Comparison of ENCODE assay signal across 9 cellular contexts in the genomic region with DNA sequence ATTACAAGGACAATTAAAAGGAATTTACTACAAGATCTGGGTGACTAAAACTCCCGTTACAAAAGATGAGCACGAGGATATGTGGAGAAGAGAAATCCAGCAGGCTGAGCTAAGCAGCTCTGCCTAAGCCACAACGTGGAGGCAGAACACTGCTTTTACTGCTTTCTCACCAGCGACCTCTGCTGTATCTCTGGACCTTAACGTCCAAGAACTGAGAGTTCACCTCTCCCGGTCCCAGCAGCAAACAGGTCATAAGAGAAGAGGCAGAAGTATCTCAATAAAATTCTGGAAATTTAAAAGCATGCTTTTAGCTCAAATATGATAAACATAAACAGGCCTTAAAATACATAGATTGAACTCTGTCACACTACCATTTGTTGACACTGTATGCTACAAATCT.
DNase-seq lines count a peak whose midpoint lies in the region; ATAC-seq and TF ChIP-seq lines count a peak whose summit lies in the region.
"Had no signal": no experiment of that assay in that cellular context is flagged by ENCODE, and none has a peak within 500 bp of the region (broad histone marks: within the 10 kb centered on the region; RNA-seq: fewer than 3 reads in every experiment).

No MANE protein-coding gene starts in this region.

- dilution Hi-C loops in mammary epithelial cell (cut with HindIII; ENCODE audit: low sequenced_read_pairs), result loop anchor here (5.0 kb wide), 1 partner anchor 92 kb away; no protein-coding TSS in a partner anchor

- H3K36me3 Mint-ChIP-seq in activated T-helper 2 cell treated with anti-CD3 and anti-CD28 coated beads, Interferon-gamma antibody, Interleukin-2, Interleukin-4, amounts not matched to agents 10 μg/mL and 5 μg/mL and 100 μg/mL, durations not matched to agents 14 hours and 24 hours and 36 hours (ENCODE audit: low read depth), result peaks cover 61% of the 10 kb centered on the region

- H3K27ac ChIP-seq in mammary epithelial cell (ENCODE audit: insufficient read depth, low read depth, low read length), result no peak overlapping the region
- H3K27ac ChIP-seq: neutrophil, SJSA1 had no signal

- DNase-seq in GM12865 (ENCODE audit: low read depth) (peak; percentile 58), mammary epithelial cell (peak; percentile 42), left lobe of liver (ENCODE audit: low spot score) (peak; percentile 56), CD1c-positive myeloid dendritic cell (ENCODE audit: extremely low spot score) (no peak)
- no peak for DNase-seq in activated T-helper 2 cell treated with anti-CD3 and anti-CD28 coated beads, Interferon-gamma antibody, Interleukin-2, Interleukin-4, amounts not matched to agents 10 μg/mL and 5 μg/mL and 100 μg/mL, durations not matched to agents 14 hours and 24 hours and 36 hours (ENCODE audit: low spot score)

- H3K4me1 Mint-ChIP-seq in activated T-helper 2 cell treated with anti-CD3 and anti-CD28 coated beads, Interferon-gamma antibody, Interleukin-2, Interleukin-4, amounts not matched to agents 10 μg/mL and 5 μg/mL and 100 μg/mL, durations not matched to agents 14 hours and 24 hours and 36 hours (ENCODE audit: low read depth), result peaks cover 18% of the 10 kb centered on the region

- H3K4me3 ChIP-seq in GM12865 (ENCODE audit: low read depth, low read length) (no peak overlapping the region), mammary epithelial cell (replicated peaks in 1 of 3; ENCODE audit: insufficient read depth in 1 of 3, low read depth in 2 of 3, low read length in 3 of 3) (no peak overlapping the region)
- H3K4me3 ChIP-seq: SJSA1 had no signal

- H2AFZ ChIP-seq in mammary epithelial cell (ENCODE audit: low read depth, low read length), result no peak overlapping the region

- H3K4me1 ChIP-seq in mammary epithelial cell (ENCODE audit: insufficient read depth, low read length), result no peaks in the 10 kb centered on the region
- H3K4me1 ChIP-seq: SJSA1 had no signal

- H3K4me3 Mint-ChIP-seq in activated T-helper 2 cell treated with anti-CD3 and anti-CD28 coated beads, Interferon-gamma antibody, Interleukin-2, Interleukin-4, amounts not matched to agents 10 μg/mL and 5 μg/mL and 100 μg/mL, durations not matched to agents 14 hours and 24 hours and 36 hours (ENCODE audit: low read depth), result no peak overlapping the region

- WGBS in mammary epithelial cell (ENCODE audit: low coverage, missing lambda C conversion rate), result 67% methylated on average over 6 of the region's 6 CpGs

- H3K9me3 ChIP-seq in mammary epithelial cell (replicated peaks; ENCODE audit: insufficient read depth, low read length), result no peaks in the 10 kb centered on the region
- H3K9me3 ChIP-seq: neutrophil, SJSA1 had no signal

- TF ChIP-seq CTCF in GM12865 (IDR thresholded peaks at IDR 0.05; ENCODE audit: insufficient read depth, low read depth, low read length, missing control alignments) (peak; percentile 33), mammary epithelial cell (conservative IDR thresholded peaks at IDR 0.05 in 1 of 2, IDR thresholded peaks at IDR 0.05 in 1 of 2; ENCODE audit: extremely low read depth in 1 of 2, insufficient read depth in 1 of 2, low read depth in 1 of 2, low read length in 2 of 2) (peak; percentile 11 to 52)

- no peaks in the 10 kb centered on the region for H3K27me3 Mint-ChIP-seq in activated T-helper 2 cell treated with anti-CD3 and anti-CD28 coated beads, Interferon-gamma antibody, Interleukin-2, Interleukin-4, amounts not matched to agents 10 μg/mL and 5 μg/mL and 100 μg/mL, durations not matched to agents 14 hours and 24 hours and 36 hours (ENCODE audit: low read depth)

- intact Hi-C loops in mammary epithelial cell (cut with micrococcal nuclease), result no loop called here
- intact Hi-C loops in activated T-helper 2 cell treated with anti-CD3 and anti-CD28 coated beads, Interferon-gamma antibody, Interleukin-2, Interleukin-4, amounts not matched to agents 10 μg/mL and 5 μg/mL and 100 μg/mL, durations not matched to agents 14 hours and 24 hours and 36 hours (cut with micrococcal nuclease), result loop anchor here (2.0 kb wide), 1 partner anchor 18 kb away; no protein-coding TSS in a partner anchor

- no peaks in the 10 kb centered on the region for H3K27me3 ChIP-seq in mammary epithelial cell (ENCODE audit: insufficient read depth, low read length)
- H3K27me3 ChIP-seq: neutrophil, SJSA1 had no signal

- peak; percentile 7; the same call in 1 of the 2 replicates for TF ChIP-seq RAD21 in Ishikawa (IDR thresholded peaks at IDR 0.05; ENCODE audit: low read depth)

- CTCF ChIA-PET in mammary epithelial cell (lab: Charles Lee; ENCODE audit: low non-redundant PET), result interaction anchor here (0.8 kb wide), 1 partner anchor 91 kb away, joined by 4 read pairs; no protein-coding TSS in a partner anchor

- no peak overlapping the region for H3K9ac ChIP-seq in mammary epithelial cell (ENCODE audit: insufficient read depth, low read length)

- no peaks in the 10 kb centered on the region for H3K9me3 Mint-ChIP-seq in activated T-helper 2 cell treated with anti-CD3 and anti-CD28 coated beads, Interferon-gamma antibody, Interleukin-2, Interleukin-4, amounts not matched to agents 10 μg/mL and 5 μg/mL and 100 μg/mL, durations not matched to agents 14 hours and 24 hours and 36 hours

- BruUV-seq in mammary epithelial cell (replicated peaks; lab: Mats Ljungman, UMichigan), result no TSS peak

- ATAC-seq in left lobe of liver (peak; percentile 84), GM19455 (IDR thresholded peaks at IDR 0.05; ENCODE audit: unreplicated experiment) (no peak)

- H3K36me3 ChIP-seq in mammary epithelial cell (ENCODE audit: insufficient read depth, low read length), result peaks cover 10% of the 10 kb centered on the region
- H3K36me3 ChIP-seq: neutrophil, SJSA1 had no signal

- H4K20me1 ChIP-seq in mammary epithelial cell (ENCODE audit: insufficient read depth, low read length), result no peaks in the 10 kb centered on the region

- H3K27ac Mint-ChIP-seq in activated T-helper 2 cell treated with anti-CD3 and anti-CD28 coated beads, Interferon-gamma antibody, Interleukin-2, Interleukin-4, amounts not matched to agents 10 μg/mL and 5 μg/mL and 100 μg/mL, durations not matched to agents 14 hours and 24 hours and 36 hours, result no peak overlapping the region

- no peak for TF ChIP-seq EP300 in Ishikawa (IDR thresholded peaks at IDR 0.05; ENCODE audit: borderline replicate concordance)

- H3K79me2 ChIP-seq in mammary epithelial cell (ENCODE audit: insufficient read depth, low read length), result no peaks in the 10 kb centered on the region

- in situ Hi-C loops in mammary epithelial cell (cut with MboI; ENCODE audit: low sequenced_read_pairs in 2 of 2), result no loop called here

- no peak overlapping the region for H3K4me2 ChIP-seq in mammary epithelial cell (ENCODE audit: insufficient read depth, low read depth, low read length)

TF ChIP-seq in Ishikawa, 13 proteins besides CTCF, POLR2A, EP300 and RAD21:
- no peak for TF ChIP-seq TAF1 (IDR thresholded peaks at IDR 0.05; ENCODE audit: low read depth)
TF ChIP-seq in Ishikawa: peak in this region for 0.

Comparison
In these comparisons a context has a peak if more than half of its experiments do, and no peak if none do; other contexts are left out.
1. DNase-seq: peak in GM12865 (single experiment), mammary epithelial cell (single experiment) and left lobe of liver (single experiment); none in activated T-helper 2 cell treated with anti-CD3 and anti-CD28 coated beads, Interferon-gamma antibody, Interleukin-2, Interleukin-4, amounts not matched to agents 10 μg/mL and 5 μg/mL and 100 μg/mL, durations not matched to agents 14 hours and 24 hours and 36 hours (single experiment) and CD1c-positive myeloid dendritic cell (single experiment).